Comparison of ENCODE assay signal across 22 cellular contexts in genomic region chr1:13675222-13675621, GRCh38.
"Had no signal": no experiment of that assay in that cellular context is flagged by ENCODE, and none has a peak within 500 bp of the region (broad histone marks: within the 10 kb centered on the region; RNA-seq: fewer than 3 reads in every experiment).

No MANE protein-coding gene starts in this region.

- ATAC-seq: activated T-helper 17 cell treated with anti-CD3 and anti-CD28 coated beads, Interleukin-2, amount 50 U/mL, for 72 hours; left lung; natural killer cell treated with Interleukin-12 subunit alpha and Interleukin-12 subunit beta and Interleukin-15 and Interleukin-18, amount 100 ng/mL, for 72 hours; upper lobe of right lung had no signal

- H3K9me3 Mint-ChIP-seq: activated T-helper 17 cell treated with anti-CD3 and anti-CD28 coated beads, Interleukin-2, amount 50 U/mL, for 72 hours; mesothelial cell of epicardium; natural killer cell treated with Interleukin-12 subunit alpha and Interleukin-12 subunit beta and Interleukin-15 and Interleukin-18, amount 100 ng/mL, for 72 hours had no signal

- H3K4me1 Mint-ChIP-seq: activated naive CD8-positive, alpha-beta T cell treated with anti-CD3 and anti-CD28 coated beads, Interleukin-2, amount 10 ng/mL, durations not matched to agents 7 days and 5 days; activated T-helper 17 cell treated with anti-CD3 and anti-CD28 coated beads, Interleukin-2, amount 50 U/mL, for 72 hours; brain; endodermal cell; mesothelial cell of epicardium had no signal

- H3K4me3 Mint-ChIP-seq: activated CD4-positive, alpha-beta memory T cell treated with anti-CD3 and anti-CD28 coated beads for 36 hours; activated naive CD8-positive, alpha-beta T cell treated with anti-CD3 and anti-CD28 coated beads, Interleukin-2, amount 10 ng/mL, durations not matched to agents 7 days and 5 days; activated T-helper 17 cell treated with anti-CD3 and anti-CD28 coated beads, Interleukin-2, amount 50 U/mL, for 72 hours; brain; endodermal cell; mesothelial cell of epicardium; natural killer cell treated with Interleukin-12 subunit alpha and Interleukin-12 subunit beta and Interleukin-15 and Interleukin-18, amount 100 ng/mL, for 72 hours had no signal

- DNase-seq: activated CD4-positive, alpha-beta memory T cell treated with anti-CD3 and anti-CD28 coated beads for 36 hours; activated CD4-positive, alpha-beta T cell treated with anti-CD3 and anti-CD28 coated beads for 1 hour; activated naive CD4-positive, alpha-beta T cell treated with Interleukin-2 at 50 U/mL for 16 hours; activated naive CD8-positive, alpha-beta T cell treated with anti-CD3 and anti-CD28 coated beads, Interleukin-2, amount 10 ng/mL, durations not matched to agents 7 days and 5 days; anterior cingulate cortex; caudate nucleus; endodermal cell; hypothalamus; islet precursor cell; left lung; nucleus accumbens; posterior cingulate gyrus; sigmoid colon; spleen; stimulated activated naive CD4-positive, alpha-beta T cell; upper lobe of right lung; WERI-Rb-1 had no signal

- H3K36me3 Mint-ChIP-seq: activated CD4-positive, alpha-beta memory T cell treated with anti-CD3 and anti-CD28 coated beads for 36 hours; activated naive CD8-positive, alpha-beta T cell treated with anti-CD3 and anti-CD28 coated beads, Interleukin-2, amount 10 ng/mL, durations not matched to agents 7 days and 5 days; brain; mesothelial cell of epicardium; natural killer cell treated with Interleukin-12 subunit alpha and Interleukin-12 subunit beta and Interleukin-15 and Interleukin-18, amount 100 ng/mL, for 72 hours had no signal

- FAIRE-seq: colon had no signal

- H3K27ac Mint-ChIP-seq: activated CD4-positive, alpha-beta memory T cell treated with anti-CD3 and anti-CD28 coated beads for 36 hours; activated naive CD8-positive, alpha-beta T cell treated with anti-CD3 and anti-CD28 coated beads, Interleukin-2, amount 10 ng/mL, durations not matched to agents 7 days and 5 days; activated T-helper 17 cell treated with anti-CD3 and anti-CD28 coated beads, Interleukin-2, amount 50 U/mL, for 72 hours; brain; endodermal cell; mesothelial cell of epicardium; natural killer cell treated with Interleukin-12 subunit alpha and Interleukin-12 subunit beta and Interleukin-15 and Interleukin-18, amount 100 ng/mL, for 72 hours had no signal
